Comparison of ENCODE assay signal across 10 cellular contexts in genomic region chr2:9692392-9693137, GRCh38.
DNase-seq lines count a peak whose midpoint lies in the region; ATAC-seq and TF ChIP-seq lines count a peak whose summit lies in the region.
"Had no signal": no experiment of that assay in that cellular context is flagged by ENCODE, and none has a peak within 500 bp of the region (broad histone marks: within the 10 kb centered on the region; RNA-seq: fewer than 3 reads in every experiment).

No MANE protein-coding gene starts in this region.

- H2BK5ac ChIP-seq in IMR-90 (ENCODE audit: low read depth, low read length, poor library complexity, severe bottlenecking) = no peak overlapping the region

- H2BK15ac ChIP-seq in IMR-90 (ENCODE audit: low read depth, low read length) = no peak overlapping the region

- H3K14ac ChIP-seq in IMR-90 (replicated peaks; ENCODE audit: low read depth, low read length) = peak overlapping the region; percentile 34; the same call in 1 of the 2 replicates

- no peak overlapping the region for H2BK20ac ChIP-seq in IMR-90 (ENCODE audit: low read depth, low read length)

- H4K8ac ChIP-seq in IMR-90 (ENCODE audit: low read depth in 2 of 2, low read length in 2 of 2) = no peak overlapping the region

- H3K36me3 ChIP-seq in BLaER1 (no peaks in the 10 kb centered on the region), IMR-90 (ENCODE audit: control insufficient read depth, insufficient read depth, low read length) (no peaks in the 10 kb centered on the region)

- H3K4me3 ChIP-seq in BLaER1 (peak overlapping the region; percentile 52), IMR-90 (ENCODE audit: insufficient read depth, low read depth, low read length) (no peak overlapping the region), cardiac fibroblast (replicated peaks in 1 of 2; ENCODE audit: low read depth in 2 of 2, low read length in 2 of 2) (no peak overlapping the region)

- no peak overlapping the region for H3K23ac ChIP-seq in IMR-90 (ENCODE audit: low read depth, low read length)

- CTCF ChIA-PET in IMR-90 (lab: Yijun Ruan, JAX) = no interaction called here

- no peaks in the 10 kb centered on the region for H3K79me1 ChIP-seq in IMR-90 (ENCODE audit: low read depth in 1 of 2, low read length in 2 of 2)

- no peak for DNase-seq in IMR-90
- peak; percentile 38 to 39 for DNase-seq in cardiac fibroblast (ENCODE audit: low read depth in 2 of 2)
- peak; percentile 91 for DNase-seq in myocyte (ENCODE audit: low read depth)
- DNase-seq in DMS79 treated with DMSO at 0.1 percent for 48 hours (lab: John Stamatoyannopoulos, UW) = no peak
- DNase-seq in SKM-1 (lab: John Stamatoyannopoulos, UW; ENCODE audit: unreplicated experiment) = no peak
- DNase-seq in stimulated activated CD4-positive, alpha-beta T cell treated with anti-CD3 and anti-CD28 coated beads, Interleukin-2, amount 100 ng/mL, for 48 hours = no peak
- DNase-seq: mesendoderm, NCI-H2029 had no signal

- TF ChIP-seq CTCF in IMR-90 (conservative IDR thresholded peaks at IDR 0.05; ENCODE audit: low read depth, low read length) (no peak), cardiac fibroblast (IDR thresholded peaks at IDR 0.05; ENCODE audit: low read depth, low read length) (no peak)

- H2AK9ac ChIP-seq in IMR-90 (replicated peaks; ENCODE audit: low read depth, low read length, poor library complexity) = no peak overlapping the region

- no peak overlapping the region for H2BK120ac ChIP-seq in IMR-90 (ENCODE audit: low read depth, low read length)

- H2AK5ac ChIP-seq in IMR-90 (ENCODE audit: low read depth, low read length) = no peak overlapping the region; the same call in 1 of the 2 replicates

- intact Hi-C loops in IMR-90 (cut with micrococcal nuclease) = no loop called here

- peak overlapping the region; percentile 69 for H2AFZ ChIP-seq in IMR-90 (replicated peaks; ENCODE audit: low read length, poor library complexity)

- H4K20me1 ChIP-seq in BLaER1 (no peaks in the 10 kb centered on the region), IMR-90 (ENCODE audit: insufficient read depth, low read length) (no peaks in the 10 kb centered on the region)

- peak overlapping the region; percentile 81 for H3K9ac ChIP-seq in BLaER1
- H3K9ac ChIP-seq in IMR-90 (ENCODE audit: low read depth, low read length) = no peak overlapping the region

- 64% methylated on average over 5 of the region's 21 CpGs; no CpG with 5 or more reads in 1 of the 2 experiments for WGBS in IMR-90 (ENCODE audit: extremely low coverage in 2 of 2, insufficient read length in 1 of 2), 2 experiments

- H3K27me3 ChIP-seq in BLaER1 (no peaks in the 10 kb centered on the region), IMR-90 (ENCODE audit: control insufficient read depth, insufficient read depth, low read length) (peaks cover 5% of the 10 kb centered on the region; the same call in 1 of the 2 replicates)

- peak overlapping the region; percentile 96 for H3K4me2 ChIP-seq in BLaER1
- no peak overlapping the region for H3K4me2 ChIP-seq in IMR-90 (ENCODE audit: low read depth, low read length)

- peaks cover 4% of the 10 kb centered on the region; the same call in 1 of the 2 replicates for H3K9me1 ChIP-seq in IMR-90 (ENCODE audit: insufficient read depth, low read length)

- peaks cover 84% of the 10 kb centered on the region for H3K4me1 ChIP-seq in BLaER1
- H3K4me1 ChIP-seq in IMR-90 (ENCODE audit: control insufficient read depth, insufficient read depth, low read length) = no peaks in the 10 kb centered on the region; the same call in 1 of the 2 replicates

- H3K27ac ChIP-seq in BLaER1 (peak overlapping the region; percentile 95), IMR-90 (ENCODE audit: insufficient read depth, low read length) (no peak overlapping the region)

- H3K56ac ChIP-seq in IMR-90 (ENCODE audit: extremely low read depth, insufficient read depth, low read length) = no peak overlapping the region

- H4K5ac ChIP-seq in IMR-90 (ENCODE audit: low read depth, low read length) = no peak overlapping the region

- dilution Hi-C loops in IMR-90 (cut with HindIII; ENCODE audit: low sequenced_read_pairs, unreplicated experiment) = no loop called here

- no peak overlapping the region for H3K18ac ChIP-seq in IMR-90 (ENCODE audit: low read depth, low read length)

- TF ChIP-seq POLR2A in IMR-90 (IDR thresholded peaks at IDR 0.05; ENCODE audit: low read depth, low read length) = no peak

- no TSS peak for BruUV-seq in IMR-90 (replicated peaks; lab: Mats Ljungman, UMichigan)

- H3K9me3 ChIP-seq in BLaER1 = no peaks in the 10 kb centered on the region
- H3K9me3 ChIP-seq in IMR-90 (ENCODE audit: control insufficient read depth, insufficient read depth, low read length) = no peaks in the 10 kb centered on the region

- H4K91ac ChIP-seq in IMR-90 (ENCODE audit: insufficient read depth, low read depth, low read length) = no peak overlapping the region

- POLR2A ChIA-PET in IMR-90 (lab: Charles Lee; ENCODE audit: unreplicated experiment) = no interaction called here

- ATAC-seq in IMR-90 (ENCODE audit: low read depth) = no peak
- no peak for ATAC-seq in GM19023 (IDR thresholded peaks at IDR 0.05; ENCODE audit: unreplicated experiment)

- no peak for TF ChIP-seq RAD21 in IMR-90 (IDR thresholded peaks at IDR 0.05; ENCODE audit: low read length)

- H3K4ac ChIP-seq in IMR-90 (ENCODE audit: low read depth, low read length) = no peak overlapping the region

- in situ Hi-C loops in IMR-90 (cut with MboI; ENCODE audit: low sequenced_read_pairs) = no loop called here

TF ChIP-seq in IMR-90, 13 proteins besides CTCF, POLR2A, EP300 and RAD21:
- TF ChIP-seq RFX5 (IDR thresholded peaks at IDR 0.05; ENCODE audit: low read depth, low read length) = no peak
- TF ChIP-seq MAFK (IDR thresholded peaks at IDR 0.05; ENCODE audit: low read depth, low read length) = no peak
- no peak for TF ChIP-seq MXI1 (IDR thresholded peaks at IDR 0.05; ENCODE audit: borderline replicate concordance, low read depth, low read length)
- TF ChIP-seq ELK1 (IDR thresholded peaks at IDR 0.05; ENCODE audit: borderline replicate concordance, low read depth, low read length) = no peak
- TF ChIP-seq CEBPB (IDR thresholded peaks at IDR 0.05; ENCODE audit: low read depth, low read length) = no peak
- no peak for TF ChIP-seq CHD1 (IDR thresholded peaks at IDR 0.05; ENCODE audit: low read depth, low read length)
- no peak for TF ChIP-seq FOS (IDR thresholded peaks at IDR 0.05; ENCODE audit: low read depth, low read length)
- no peak for TF ChIP-seq NFE2L2 (IDR thresholded peaks at IDR 0.05; ENCODE audit: low read depth, low read length)
- TF ChIP-seq, protein P1, sequence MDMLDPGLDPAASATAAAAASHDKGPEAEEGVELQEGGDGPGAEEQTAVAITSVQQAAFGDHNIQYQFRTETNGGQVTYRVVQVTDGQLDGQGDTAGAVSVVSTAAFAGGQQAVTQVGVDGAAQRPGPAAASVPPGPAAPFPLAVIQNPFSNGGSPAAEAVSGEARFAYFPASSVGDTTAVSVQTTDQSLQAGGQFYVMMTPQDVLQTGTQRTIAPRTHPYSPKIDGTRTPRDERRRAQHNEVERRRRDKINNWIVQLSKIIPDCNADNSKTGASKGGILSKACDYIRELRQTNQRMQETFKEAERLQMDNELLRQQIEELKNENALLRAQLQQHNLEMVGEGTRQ (IDR thresholded peaks at IDR 0.05; ENCODE audit: low read depth, low read length) = no peak
TF ChIP-seq in IMR-90: peak in this region for 0.

Comparison
In these comparisons a context has a peak if more than half of its experiments do, and no peak if none do; other contexts are left out.
1. DNase-seq: peak in cardiac fibroblast (2 of 2) and myocyte (single experiment); none in IMR-90 (single experiment), DMS79 treated with DMSO at 0.1 percent for 48 hours (single experiment), SKM-1 (single experiment) and stimulated activated CD4-positive, alpha-beta T cell treated with anti-CD3 and anti-CD28 coated beads, Interleukin-2, amount 100 ng/mL, for 48 hours (0 of 2).